Comparison of ENCODE assay signal across 1 cellular context in the genomic region with DNA sequence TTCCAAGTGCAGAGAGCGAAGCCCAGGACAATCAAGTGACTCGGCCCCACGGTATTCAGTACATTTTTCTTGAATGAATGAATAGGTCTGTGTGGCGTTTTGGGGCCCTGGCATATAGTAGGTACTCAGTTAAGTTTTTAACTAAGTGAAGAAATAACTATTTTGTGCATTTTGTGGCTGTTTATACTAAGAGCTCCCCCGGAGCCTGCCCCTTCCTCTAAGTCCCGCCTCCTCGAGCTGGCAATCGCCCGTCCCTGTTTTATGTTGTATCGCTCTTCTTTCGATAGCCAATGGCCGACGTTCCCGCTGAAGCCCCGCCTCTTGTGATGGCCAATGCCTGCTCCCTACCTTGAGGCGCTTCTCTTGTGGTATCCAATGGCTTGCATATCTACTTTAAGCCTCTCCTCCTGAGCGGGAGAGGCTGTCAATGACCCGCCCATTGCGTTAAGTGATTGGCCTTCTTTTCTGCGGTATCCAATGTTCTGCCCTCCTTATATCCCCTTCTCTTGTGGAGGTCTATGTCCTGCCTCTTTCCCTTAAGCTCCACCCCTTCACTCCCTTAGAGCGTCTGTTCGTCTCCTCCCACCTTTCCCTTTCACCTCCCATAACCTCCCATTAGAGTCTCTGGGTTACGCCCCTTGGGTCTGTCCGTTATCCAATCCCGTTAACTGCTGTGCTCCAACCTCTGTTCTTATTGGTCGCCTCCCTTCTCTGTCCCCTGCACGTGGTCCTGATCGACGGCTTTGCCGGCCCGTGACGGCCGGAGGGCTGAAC.
TF ChIP-seq lines count a peak whose summit lies in the region.

No MANE protein-coding gene starts in this region.

TF ChIP-seq in GM12878, 131 proteins besides CTCF, POLR2A, EP300 and RAD21 (continued from another document and continues in another):
- TF ChIP-seq, protein P1, sequence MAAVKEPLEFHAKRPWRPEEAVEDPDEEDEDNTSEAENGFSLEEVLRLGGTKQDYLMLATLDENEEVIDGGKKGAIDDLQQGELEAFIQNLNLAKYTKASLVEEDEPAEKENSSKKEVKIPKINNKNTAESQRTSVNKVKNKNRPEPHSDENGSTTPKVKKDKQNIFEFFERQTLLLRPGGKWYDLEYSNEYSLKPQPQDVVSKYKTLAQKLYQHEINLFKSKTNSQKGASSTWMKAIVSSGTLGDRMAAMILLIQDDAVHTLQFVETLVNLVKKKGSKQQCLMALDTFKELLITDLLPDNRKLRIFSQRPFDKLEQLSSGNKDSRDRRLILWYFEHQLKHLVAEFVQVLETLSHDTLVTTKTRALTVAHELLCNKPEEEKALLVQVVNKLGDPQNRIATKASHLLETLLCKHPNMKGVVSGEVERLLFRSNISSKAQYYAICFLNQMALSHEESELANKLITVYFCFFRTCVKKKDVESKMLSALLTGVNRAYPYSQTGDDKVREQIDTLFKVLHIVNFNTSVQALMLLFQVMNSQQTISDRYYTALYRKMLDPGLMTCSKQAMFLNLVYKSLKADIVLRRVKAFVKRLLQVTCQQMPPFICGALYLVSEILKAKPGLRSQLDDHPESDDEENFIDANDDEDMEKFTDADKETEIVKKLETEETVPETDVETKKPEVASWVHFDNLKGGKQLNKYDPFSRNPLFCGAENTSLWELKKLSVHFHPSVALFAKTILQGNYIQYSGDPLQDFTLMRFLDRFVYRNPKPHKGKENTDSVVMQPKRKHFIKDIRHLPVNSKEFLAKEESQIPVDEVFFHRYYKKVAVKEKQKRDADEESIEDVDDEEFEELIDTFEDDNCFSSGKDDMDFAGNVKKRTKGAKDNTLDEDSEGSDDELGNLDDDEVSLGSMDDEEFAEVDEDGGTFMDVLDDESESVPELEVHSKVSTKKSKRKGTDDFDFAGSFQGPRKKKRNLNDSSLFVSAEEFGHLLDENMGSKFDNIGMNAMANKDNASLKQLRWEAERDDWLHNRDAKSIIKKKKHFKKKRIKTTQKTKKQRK (IDR thresholded peaks at IDR 0.05; ENCODE audit: low read depth, low read length) = peak; percentile 94
- TF ChIP-seq, protein P2, sequence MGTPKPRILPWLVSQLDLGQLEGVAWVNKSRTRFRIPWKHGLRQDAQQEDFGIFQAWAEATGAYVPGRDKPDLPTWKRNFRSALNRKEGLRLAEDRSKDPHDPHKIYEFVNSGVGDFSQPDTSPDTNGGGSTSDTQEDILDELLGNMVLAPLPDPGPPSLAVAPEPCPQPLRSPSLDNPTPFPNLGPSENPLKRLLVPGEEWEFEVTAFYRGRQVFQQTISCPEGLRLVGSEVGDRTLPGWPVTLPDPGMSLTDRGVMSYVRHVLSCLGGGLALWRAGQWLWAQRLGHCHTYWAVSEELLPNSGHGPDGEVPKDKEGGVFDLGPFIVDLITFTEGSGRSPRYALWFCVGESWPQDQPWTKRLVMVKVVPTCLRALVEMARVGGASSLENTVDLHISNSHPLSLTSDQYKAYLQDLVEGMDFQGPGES (IDR thresholded peaks at IDR 0.05) = peak; percentile 98
- TF ChIP-seq IKZF1 (conservative IDR thresholded peaks at IDR 0.05) (no peak), TCF3 (IDR thresholded peaks at IDR 0.05; ENCODE audit: borderline replicate concordance, insufficient read depth, low read depth, low read length) (no peak), ZNF384 (IDR thresholded peaks at IDR 0.05; ENCODE audit: borderline replicate concordance, low read depth, low read length) (no peak), CBX3 (IDR thresholded peaks at IDR 0.05; ENCODE audit: borderline replicate concordance, low read depth) (no peak), ZZZ3 (IDR thresholded peaks at IDR 0.05; ENCODE audit: control insufficient read depth, insufficient read length, low read depth) (no peak), WRNIP1 (IDR thresholded peaks at IDR 0.05; ENCODE audit: borderline replicate concordance, low read depth, low read length) (0 out of 2 replicates have a peak, but pooled peaks have one; percentile 32), STAT3 (IDR thresholded peaks at IDR 0.05; ENCODE audit: low read depth, low read length) (no peak), SMAD1 (IDR thresholded peaks at IDR 0.05; ENCODE audit: low read depth, partially characterized antibody) (no peak), TAF1 (IDR thresholded peaks at IDR 0.05; ENCODE audit: borderline replicate concordance, low read depth, low read length) (no peak), RB1 (IDR thresholded peaks at IDR 0.05; ENCODE audit: borderline replicate concordance) (0 out of 2 replicates have a peak, but pooled peaks have one; percentile 42), CHD2 (IDR thresholded peaks at IDR 0.05; ENCODE audit: borderline replicate concordance, low read depth, low read length) (peak; percentile 96), RELA (IDR thresholded peaks at IDR 0.05; ENCODE audit: borderline replicate concordance, partially characterized antibody) (peak; percentile 79), MYB (IDR thresholded peaks at IDR 0.05; ENCODE audit: borderline replicate concordance, low read depth, low read length) (no peak), TCF7 (IDR thresholded peaks at IDR 0.05; ENCODE audit: borderline replicate concordance) (no peak), ZNF24 (IDR thresholded peaks at IDR 0.05) (no peak)
- TF ChIP-seq, protein P3, sequence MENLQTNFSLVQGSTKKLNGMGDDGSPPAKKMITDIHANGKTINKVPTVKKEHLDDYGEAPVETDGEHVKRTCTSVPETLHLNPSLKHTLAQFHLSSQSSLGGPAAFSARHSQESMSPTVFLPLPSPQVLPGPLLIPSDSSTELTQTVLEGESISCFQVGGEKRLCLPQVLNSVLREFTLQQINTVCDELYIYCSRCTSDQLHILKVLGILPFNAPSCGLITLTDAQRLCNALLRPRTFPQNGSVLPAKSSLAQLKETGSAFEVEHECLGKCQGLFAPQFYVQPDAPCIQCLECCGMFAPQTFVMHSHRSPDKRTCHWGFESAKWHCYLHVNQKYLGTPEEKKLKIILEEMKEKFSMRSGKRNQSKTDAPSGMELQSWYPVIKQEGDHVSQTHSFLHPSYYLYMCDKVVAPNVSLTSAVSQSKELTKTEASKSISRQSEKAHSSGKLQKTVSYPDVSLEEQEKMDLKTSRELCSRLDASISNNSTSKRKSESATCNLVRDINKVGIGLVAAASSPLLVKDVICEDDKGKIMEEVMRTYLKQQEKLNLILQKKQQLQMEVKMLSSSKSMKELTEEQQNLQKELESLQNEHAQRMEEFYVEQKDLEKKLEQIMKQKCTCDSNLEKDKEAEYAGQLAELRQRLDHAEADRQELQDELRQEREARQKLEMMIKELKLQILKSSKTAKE (IDR thresholded peaks at IDR 0.05; ENCODE audit: low read depth, poor library complexity, severe bottlenecking) = peak; percentile 83
- TF ChIP-seq, protein P4, sequence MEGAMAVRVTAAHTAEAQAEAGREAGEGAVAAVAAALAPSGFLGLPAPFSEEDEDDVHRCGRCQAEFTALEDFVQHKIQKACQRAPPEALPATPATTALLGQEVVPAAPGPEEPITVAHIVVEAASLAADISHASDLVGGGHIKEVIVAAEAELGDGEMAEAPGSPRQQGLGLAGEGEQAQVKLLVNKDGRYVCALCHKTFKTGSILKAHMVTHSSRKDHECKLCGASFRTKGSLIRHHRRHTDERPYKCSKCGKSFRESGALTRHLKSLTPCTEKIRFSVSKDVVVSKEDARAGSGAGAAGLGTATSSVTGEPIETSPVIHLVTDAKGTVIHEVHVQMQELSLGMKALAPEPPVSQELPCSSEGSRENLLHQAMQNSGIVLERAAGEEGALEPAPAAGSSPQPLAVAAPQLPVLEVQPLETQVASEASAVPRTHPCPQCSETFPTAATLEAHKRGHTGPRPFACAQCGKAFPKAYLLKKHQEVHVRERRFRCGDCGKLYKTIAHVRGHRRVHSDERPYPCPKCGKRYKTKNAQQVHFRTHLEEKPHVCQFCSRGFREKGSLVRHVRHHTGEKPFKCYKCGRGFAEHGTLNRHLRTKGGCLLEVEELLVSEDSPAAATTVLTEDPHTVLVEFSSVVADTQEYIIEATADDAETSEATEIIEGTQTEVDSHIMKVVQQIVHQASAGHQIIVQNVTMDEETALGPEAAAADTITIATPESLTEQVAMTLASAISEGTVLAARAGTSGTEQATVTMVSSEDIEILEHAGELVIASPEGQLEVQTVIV (IDR thresholded peaks at IDR 0.05; ENCODE audit: borderline replicate concordance, partially characterized antibody) = peak; percentile 83
- TF ChIP-seq, protein P5, sequence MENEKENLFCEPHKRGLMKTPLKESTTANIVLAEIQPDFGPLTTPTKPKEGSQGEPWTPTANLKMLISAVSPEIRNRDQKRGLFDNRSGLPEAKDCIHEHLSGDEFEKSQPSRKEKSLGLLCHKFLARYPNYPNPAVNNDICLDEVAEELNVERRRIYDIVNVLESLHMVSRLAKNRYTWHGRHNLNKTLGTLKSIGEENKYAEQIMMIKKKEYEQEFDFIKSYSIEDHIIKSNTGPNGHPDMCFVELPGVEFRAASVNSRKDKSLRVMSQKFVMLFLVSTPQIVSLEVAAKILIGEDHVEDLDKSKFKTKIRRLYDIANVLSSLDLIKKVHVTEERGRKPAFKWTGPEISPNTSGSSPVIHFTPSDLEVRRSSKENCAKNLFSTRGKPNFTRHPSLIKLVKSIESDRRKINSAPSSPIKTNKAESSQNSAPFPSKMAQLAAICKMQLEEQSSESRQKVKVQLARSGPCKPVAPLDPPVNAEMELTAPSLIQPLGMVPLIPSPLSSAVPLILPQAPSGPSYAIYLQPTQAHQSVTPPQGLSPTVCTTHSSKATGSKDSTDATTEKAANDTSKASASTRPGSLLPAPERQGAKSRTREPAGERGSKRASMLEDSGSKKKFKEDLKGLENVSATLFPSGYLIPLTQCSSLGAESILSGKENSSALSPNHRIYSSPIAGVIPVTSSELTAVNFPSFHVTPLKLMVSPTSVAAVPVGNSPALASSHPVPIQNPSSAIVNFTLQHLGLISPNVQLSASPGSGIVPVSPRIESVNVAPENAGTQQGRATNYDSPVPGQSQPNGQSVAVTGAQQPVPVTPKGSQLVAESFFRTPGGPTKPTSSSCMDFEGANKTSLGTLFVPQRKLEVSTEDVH (IDR thresholded peaks at IDR 0.05; ENCODE audit: low read depth, partially characterized antibody) = no peak
- TF ChIP-seq, protein P6, sequence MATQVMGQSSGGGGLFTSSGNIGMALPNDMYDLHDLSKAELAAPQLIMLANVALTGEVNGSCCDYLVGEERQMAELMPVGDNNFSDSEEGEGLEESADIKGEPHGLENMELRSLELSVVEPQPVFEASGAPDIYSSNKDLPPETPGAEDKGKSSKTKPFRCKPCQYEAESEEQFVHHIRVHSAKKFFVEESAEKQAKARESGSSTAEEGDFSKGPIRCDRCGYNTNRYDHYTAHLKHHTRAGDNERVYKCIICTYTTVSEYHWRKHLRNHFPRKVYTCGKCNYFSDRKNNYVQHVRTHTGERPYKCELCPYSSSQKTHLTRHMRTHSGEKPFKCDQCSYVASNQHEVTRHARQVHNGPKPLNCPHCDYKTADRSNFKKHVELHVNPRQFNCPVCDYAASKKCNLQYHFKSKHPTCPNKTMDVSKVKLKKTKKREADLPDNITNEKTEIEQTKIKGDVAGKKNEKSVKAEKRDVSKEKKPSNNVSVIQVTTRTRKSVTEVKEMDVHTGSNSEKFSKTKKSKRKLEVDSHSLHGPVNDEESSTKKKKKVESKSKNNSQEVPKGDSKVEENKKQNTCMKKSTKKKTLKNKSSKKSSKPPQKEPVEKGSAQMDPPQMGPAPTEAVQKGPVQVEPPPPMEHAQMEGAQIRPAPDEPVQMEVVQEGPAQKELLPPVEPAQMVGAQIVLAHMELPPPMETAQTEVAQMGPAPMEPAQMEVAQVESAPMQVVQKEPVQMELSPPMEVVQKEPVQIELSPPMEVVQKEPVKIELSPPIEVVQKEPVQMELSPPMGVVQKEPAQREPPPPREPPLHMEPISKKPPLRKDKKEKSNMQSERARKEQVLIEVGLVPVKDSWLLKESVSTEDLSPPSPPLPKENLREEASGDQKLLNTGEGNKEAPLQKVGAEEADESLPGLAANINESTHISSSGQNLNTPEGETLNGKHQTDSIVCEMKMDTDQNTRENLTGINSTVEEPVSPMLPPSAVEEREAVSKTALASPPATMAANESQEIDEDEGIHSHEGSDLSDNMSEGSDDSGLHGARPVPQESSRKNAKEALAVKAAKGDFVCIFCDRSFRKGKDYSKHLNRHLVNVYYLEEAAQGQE (IDR thresholded peaks at IDR 0.05; ENCODE audit: low read depth, low read length) = no peak
- TF ChIP-seq, protein P7, sequence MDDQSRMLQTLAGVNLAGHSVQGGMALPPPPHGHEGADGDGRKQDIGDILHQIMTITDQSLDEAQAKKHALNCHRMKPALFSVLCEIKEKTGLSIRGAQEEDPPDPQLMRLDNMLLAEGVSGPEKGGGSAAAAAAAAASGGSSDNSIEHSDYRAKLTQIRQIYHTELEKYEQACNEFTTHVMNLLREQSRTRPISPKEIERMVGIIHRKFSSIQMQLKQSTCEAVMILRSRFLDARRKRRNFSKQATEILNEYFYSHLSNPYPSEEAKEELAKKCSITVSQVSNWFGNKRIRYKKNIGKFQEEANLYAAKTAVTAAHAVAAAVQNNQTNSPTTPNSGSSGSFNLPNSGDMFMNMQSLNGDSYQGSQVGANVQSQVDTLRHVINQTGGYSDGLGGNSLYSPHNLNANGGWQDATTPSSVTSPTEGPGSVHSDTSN (IDR thresholded peaks at IDR 0.05; ENCODE audit: insufficient replicate concordance, low read depth, low read length) = peak; percentile 100
- TF ChIP-seq, protein P8, sequence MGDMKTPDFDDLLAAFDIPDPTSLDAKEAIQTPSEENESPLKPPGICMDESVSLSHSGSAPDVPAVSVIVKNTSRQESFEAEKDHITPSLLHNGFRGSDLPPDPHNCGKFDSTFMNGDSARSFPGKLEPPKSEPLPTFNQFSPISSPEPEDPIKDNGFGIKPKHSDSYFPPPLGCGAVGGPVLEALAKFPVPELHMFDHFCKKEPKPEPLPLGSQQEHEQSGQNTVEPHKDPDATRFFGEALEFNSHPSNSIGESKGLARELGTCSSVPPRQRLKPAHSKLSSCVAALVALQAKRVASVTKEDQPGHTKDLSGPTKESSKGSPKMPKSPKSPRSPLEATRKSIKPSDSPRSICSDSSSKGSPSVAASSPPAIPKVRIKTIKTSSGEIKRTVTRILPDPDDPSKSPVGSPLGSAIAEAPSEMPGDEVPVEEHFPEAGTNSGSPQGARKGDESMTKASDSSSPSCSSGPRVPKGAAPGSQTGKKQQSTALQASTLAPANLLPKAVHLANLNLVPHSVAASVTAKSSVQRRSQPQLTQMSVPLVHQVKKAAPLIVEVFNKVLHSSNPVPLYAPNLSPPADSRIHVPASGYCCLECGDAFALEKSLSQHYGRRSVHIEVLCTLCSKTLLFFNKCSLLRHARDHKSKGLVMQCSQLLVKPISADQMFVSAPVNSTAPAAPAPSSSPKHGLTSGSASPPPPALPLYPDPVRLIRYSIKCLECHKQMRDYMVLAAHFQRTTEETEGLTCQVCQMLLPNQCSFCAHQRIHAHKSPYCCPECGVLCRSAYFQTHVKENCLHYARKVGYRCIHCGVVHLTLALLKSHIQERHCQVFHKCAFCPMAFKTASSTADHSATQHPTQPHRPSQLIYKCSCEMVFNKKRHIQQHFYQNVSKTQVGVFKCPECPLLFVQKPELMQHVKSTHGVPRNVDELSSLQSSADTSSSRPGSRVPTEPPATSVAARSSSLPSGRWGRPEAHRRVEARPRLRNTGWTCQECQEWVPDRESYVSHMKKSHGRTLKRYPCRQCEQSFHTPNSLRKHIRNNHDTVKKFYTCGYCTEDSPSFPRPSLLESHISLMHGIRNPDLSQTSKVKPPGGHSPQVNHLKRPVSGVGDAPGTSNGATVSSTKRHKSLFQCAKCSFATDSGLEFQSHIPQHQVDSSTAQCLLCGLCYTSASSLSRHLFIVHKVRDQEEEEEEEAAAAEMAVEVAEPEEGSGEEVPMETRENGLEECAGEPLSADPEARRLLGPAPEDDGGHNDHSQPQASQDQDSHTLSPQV (IDR thresholded peaks at IDR 0.05) = no peak
- TF ChIP-seq, protein P9, sequence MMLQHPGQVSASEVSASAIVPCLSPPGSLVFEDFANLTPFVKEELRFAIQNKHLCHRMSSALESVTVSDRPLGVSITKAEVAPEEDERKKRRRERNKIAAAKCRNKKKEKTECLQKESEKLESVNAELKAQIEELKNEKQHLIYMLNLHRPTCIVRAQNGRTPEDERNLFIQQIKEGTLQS (IDR thresholded peaks at IDR 0.05; ENCODE audit: borderline replicate concordance, extremely low read depth, low read depth, low read length) = peak; percentile 90; the same call in 1 of the 2 replicates
